Comparison of ENCODE assay signal across 19 cellular contexts in the genomic region with DNA sequence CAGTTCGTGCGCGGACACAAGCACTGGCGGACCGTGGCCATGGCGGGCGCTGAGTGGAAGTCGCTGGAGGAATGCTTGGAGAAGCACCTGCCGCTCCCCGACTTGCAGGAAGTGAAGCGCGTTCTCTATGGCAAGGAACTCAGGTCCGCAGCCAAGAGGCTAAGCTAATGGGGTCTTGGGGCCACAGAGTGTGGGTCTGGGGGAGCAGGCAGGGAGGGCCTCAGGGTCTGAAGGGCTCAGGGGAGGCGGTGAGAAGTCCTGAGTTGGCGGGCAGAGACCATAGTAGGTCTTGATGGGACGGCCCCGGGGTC. TPM values are rescaled to one million over a fixed set of nuclear protein-coding genes. Genes with fewer than 3 reads are reported as not detected.
"Had no signal": no experiment of that assay in that cellular context is flagged by ENCODE, and none has a peak within 500 bp of the region (broad histone marks: within the 10 kb centered on the region; RNA-seq: fewer than 3 reads in every experiment).

No MANE protein-coding gene starts in this region.

- H3K36me3 ChIP-seq: heart left ventricle, neutrophil, sigmoid colon, thyroid gland, upper lobe of left lung, uterus had no signal

- H3K4me3 Mint-ChIP-seq: naive thymus-derived CD4-positive, alpha-beta T cell; nephron progenitor cell had no signal

- H3K27ac ChIP-seq: coronary artery, heart left ventricle, neutrophil, sigmoid colon, skin epidermis, thyroid gland, upper lobe of left lung, uterus had no signal

- H3K9me3 ChIP-seq: heart left ventricle, neutrophil, sigmoid colon, thyroid gland, upper lobe of left lung, uterus had no signal

- H3K9me3 Mint-ChIP-seq: naive thymus-derived CD4-positive, alpha-beta T cell had no signal

- DNase-seq: effector CD4-positive, alpha-beta T cell; heart left ventricle; hippocampal formation; mesendoderm; naive thymus-derived CD4-positive, alpha-beta T cell; sigmoid colon; stimulated activated CD4-positive, alpha-beta T cell treated with anti-CD3 and anti-CD28 coated beads, Interleukin-12 subunit alpha, Interleukin-12 subunit beta, amount 100 ng/mL, for 4 hours; stimulated activated naive CD4-positive, alpha-beta T cell treated with Interleukin-2 at 50 U/mL for 16 hours; uterus had no signal

- H3K27ac Mint-ChIP-seq: naive thymus-derived CD4-positive, alpha-beta T cell; nephron progenitor cell had no signal

- FAIRE-seq: frontal cortex had no signal

- ATAC-seq: naive thymus-derived CD4-positive, alpha-beta T cell had no signal

- H3K4me1 ChIP-seq: uterus had no signal

- H3K4me3 ChIP-seq: lung, thyroid gland, uterus had no signal

- H3K27me3 ChIP-seq: thyroid gland had no signal

RNA-seq across cellular contexts. Expression of a gene that starts 0.2 kb away (rescaled TPM):
- total RNA-seq: dermis microvascular lymphatic vessel endothelial cell, fibroblast of lung, thyroid gland had no signal
